8 cellular contexts compared by ENCODE assay signal in the genomic region with DNA sequence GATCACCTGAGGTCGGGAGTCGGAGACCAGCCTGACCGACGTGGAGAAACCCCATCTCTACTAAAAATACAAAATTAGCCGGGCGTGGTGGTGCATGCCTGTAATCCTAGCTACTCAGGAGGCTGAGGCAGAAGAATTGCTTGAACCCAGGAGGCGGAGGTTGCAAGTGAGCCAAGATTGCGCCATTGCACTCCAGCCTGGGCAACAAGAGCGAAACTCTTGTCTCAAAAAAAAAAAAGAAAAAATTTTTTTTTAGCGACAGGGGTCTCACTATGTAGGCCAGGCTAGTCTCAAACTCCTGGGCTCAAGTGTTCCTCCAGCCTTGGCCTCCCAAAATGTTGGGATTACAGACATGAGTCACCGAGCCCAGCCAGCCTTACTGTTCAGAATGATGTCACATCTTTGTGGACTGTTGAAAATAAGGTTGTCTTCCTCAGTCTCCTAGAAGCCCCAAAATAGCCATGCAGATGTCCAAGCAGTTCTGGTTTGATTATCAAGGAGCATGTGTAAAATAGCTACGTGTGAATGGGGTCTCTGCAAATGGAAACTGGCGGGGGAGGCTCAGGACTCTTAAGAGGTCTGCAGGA.
DNase-seq lines count a peak whose midpoint lies in the region; ATAC-seq, FAIRE-seq and TF ChIP-seq lines count a peak whose summit lies in the region.
"Not testable (repeated sequence)": the region's sequence is repeated elsewhere in the genome, so short reads cannot be mapped to it uniquely, and the experiment has no call there.

No MANE protein-coding gene starts in this region.

- H3K9me2 ChIP-seq in GM23248 (ENCODE audit: insufficient read depth), result not testable (repeated sequence)

- in situ Hi-C loops in GM23248 (cut with MboI), result not testable (repeated sequence)

- H3K79me2 ChIP-seq in GM23248 (ENCODE audit: insufficient read depth), result not testable (repeated sequence)

- H3K36me3 ChIP-seq in GM23248 (ENCODE audit: low read depth); MG63; mucosa of stomach (ENCODE audit: control insufficient read depth, insufficient read depth, low read length): not testable (repeated sequence)

- H3K9me3 ChIP-seq in A549; GM23248 (ENCODE audit: low read depth); MG63; mucosa of stomach (ENCODE audit: control insufficient read depth, low read length): not testable (repeated sequence)

- H3K27me3 ChIP-seq in GM23248 (replicated peaks; ENCODE audit: insufficient read depth); MG63; foreskin keratinocyte; mucosa of stomach (ENCODE audit: control insufficient read depth, insufficient read depth, low read length): not testable (repeated sequence)

- ATAC-seq in A549, result not testable (repeated sequence)
- ATAC-seq in foreskin keratinocyte, result peak; percentile 33

- POLR2A ChIA-PET in A549 (lab: Yijun Ruan, JAX), result interaction anchor here (2.1 kb wide), 1 partner anchor 249 kb away, joined by 5 read pairs; no protein-coding TSS in a partner anchor

- not testable (repeated sequence) for TF ChIP-seq RAD21 in A549 (conservative IDR thresholded peaks at IDR 0.05 in 1 of 2, IDR thresholded peaks at IDR 0.05 in 1 of 2)

- peaks cover 20% of the 10 kb centered on the region for H3F3A ChIP-seq in GM23248 (ENCODE audit: insufficient read depth)

- DNase-seq in A549 (ENCODE audit: low read depth in 1 of 2, low spot score in 1 of 2) (peak in 1 of 2 experiments; percentile 64), GM23248 (peak; percentile 67), MG63 (peak; percentile 55), ecto neural progenitor cell (ENCODE audit: low spot score) (peak; percentile 38), renal cortical epithelial cell (ENCODE audit: low read depth) (peak; percentile 54)
- not testable (repeated sequence) for DNase-seq in foreskin keratinocyte

- FAIRE-seq in A549 (lab: Jason Lieb, UNC), result not testable (repeated sequence)

- H3K27ac ChIP-seq in A549, result peak overlapping the region; percentile 91 to 93
- not testable (repeated sequence) for H3K27ac ChIP-seq in GM23248, foreskin keratinocyte
- peak overlapping the region; percentile 13 for H3K27ac ChIP-seq in angular gyrus (ENCODE audit: low read depth, low read length)

- not testable (repeated sequence) for TF ChIP-seq CTCF in A549 (IDR thresholded peaks at IDR 0.05); foreskin keratinocyte (conservative IDR thresholded peaks at IDR 0.05)

- TF ChIP-seq POLR2A in A549 (IDR thresholded peaks at IDR 0.05; ENCODE audit: low read length), result not testable (repeated sequence)

- 3% methylated on average over 13 of the region's 13 CpGs for WGBS in A549 (ENCODE audit: missing lambda C conversion rate)
- WGBS in GM23248 (ENCODE audit: low coverage in 1 of 2, low lambda C conversion rate in 2 of 2, missing lambda C conversion rate in 2 of 2), 2 experiments, result 83% methylated on average over 13 of the region's 13 CpGs

- H2AFZ ChIP-seq in GM23248, result not testable (repeated sequence)

- H3K4me1 ChIP-seq in A549 (peaks cover 52% of the 10 kb centered on the region), GM23248 (ENCODE audit: insufficient read depth) (peaks cover 14% of the 10 kb centered on the region; the same call in 1 of the 2 replicates), mucosa of stomach (ENCODE audit: control insufficient read depth, insufficient read depth, low read length) (peaks cover 42% of the 10 kb centered on the region)
- not testable (repeated sequence) for H3K4me1 ChIP-seq in foreskin keratinocyte

- H3K4me2 ChIP-seq in A549, result peak overlapping the region; percentile 92
- not testable (repeated sequence) for H3K4me2 ChIP-seq in GM23248 (ENCODE audit: unreplicated experiment)

- H3K4me3 ChIP-seq in A549, result peak overlapping the region; percentile 80
- H3K4me3 ChIP-seq in GM23248, MG63: not testable (repeated sequence)
- peak overlapping the region; percentile 2 for H3K4me3 ChIP-seq in mucosa of stomach (ENCODE audit: low read length)

- not testable (repeated sequence) for TF ChIP-seq EP300 in A549 (IDR thresholded peaks at IDR 0.05)

- CTCF ChIA-PET in A549 (lab: Yijun Ruan, JAX), result interaction anchor here (0.8 to 4.2 kb wide), 8 partner anchors 7 to 366 kb away, joined by 3 to 25 read pairs (median 8); no protein-coding TSS in a partner anchor

- not testable (repeated sequence) for H4K20me1 ChIP-seq in GM23248 (ENCODE audit: insufficient read depth)

- H3K9ac ChIP-seq in GM23248; mucosa of stomach (ENCODE audit: low read length): not testable (repeated sequence)

TF ChIP-seq in A549, 52 proteins besides CTCF, POLR2A, EP300 and RAD21:
- 0 out of 2 replicates have a peak, but pooled peaks have one; percentile 11 for TF ChIP-seq FOSL2 (IDR thresholded peaks at IDR 0.05)
- peak; percentile 88 for TF ChIP-seq FOSL2 (CRISPR knock-in tag; IDR thresholded peaks at IDR 0.05)
- peak in 1 of 2 experiments; percentile 69; a peak in 2 of 4 replicates for TF ChIP-seq CEBPB (IDR thresholded peaks at IDR 0.05)
- peak in 1 of 2 experiments; percentile 11; a peak in 1 of 5 replicates for TF ChIP-seq JUN (IDR thresholded peaks at IDR 0.05)
